Comparison of ENCODE assay signal across 9 cellular contexts in genomic region chr3:76570436-76571057, GRCh38.
DNase-seq lines count a peak whose midpoint lies in the region; ATAC-seq and TF ChIP-seq lines count a peak whose summit lies in the region.
"Had no signal": no experiment of that assay in that cellular context is flagged by ENCODE, and none has a peak within 500 bp of the region (broad histone marks: within the 10 kb centered on the region; RNA-seq: fewer than 3 reads in every experiment).

No MANE protein-coding gene starts in this region.

- H3K36me3 Mint-ChIP-seq in brain (no peaks in the 10 kb centered on the region), mesothelial cell of epicardium (no peaks in the 10 kb centered on the region)

- no peak for ATAC-seq in GM18502 (IDR thresholded peaks at IDR 0.05; ENCODE audit: poor library complexity, unreplicated experiment)
- ATAC-seq in GM21529 (IDR thresholded peaks at IDR 0.05; ENCODE audit: unreplicated experiment): no peak
- ATAC-seq in GM18873 (IDR thresholded peaks at IDR 0.05; ENCODE audit: low FRiP score, unreplicated experiment): no peak
- ATAC-seq in HG02588 (IDR thresholded peaks at IDR 0.05; ENCODE audit: unreplicated experiment): no peak

- no peak overlapping the region for H3K4me3 ChIP-seq in KMS-11 (IDR thresholded peaks at IDR 0.05; ENCODE audit: insufficient read depth, low read depth, low read length)
- H3K4me3 ChIP-seq: upper lobe of left lung had no signal

- H3K9me3 Mint-ChIP-seq in brain (no peaks in the 10 kb centered on the region), mesothelial cell of epicardium (no peaks in the 10 kb centered on the region)

- H3K4me2 ChIP-seq in KMS-11: no peak overlapping the region

- H2AFZ ChIP-seq in KMS-11 (ENCODE audit: low read depth): no peak overlapping the region

- peak; percentile 64 for TF ChIP-seq CTCF in KMS-11 (conservative IDR thresholded peaks at IDR 0.05; ENCODE audit: low read depth, low read length)
- TF ChIP-seq CTCF in brain (conservative IDR thresholded peaks at IDR 0.05): peak; percentile 65 to 79
- peak; percentile 68 for TF ChIP-seq CTCF in mesothelial cell of epicardium (IDR thresholded peaks at IDR 0.05; ENCODE audit: unreplicated experiment)

- peak; percentile 0 for DNase-seq in DMS114 treated with DMSO at 0.1 percent for 48 hours (lab: John Stamatoyannopoulos, UW; ENCODE audit: unreplicated experiment)
- no peak for DNase-seq in mesothelial cell of epicardium (ENCODE audit: low spot score in 2 of 2, unreplicated experiment in 2 of 2)
- DNase-seq: upper lobe of left lung had no signal

- no peaks in the 10 kb centered on the region for H3K27me3 ChIP-seq in KMS-11 (ENCODE audit: insufficient read depth, low read depth)
- H3K27me3 ChIP-seq: upper lobe of left lung had no signal

- no peak overlapping the region for H3K9ac ChIP-seq in KMS-11

- H3K27ac ChIP-seq in KMS-11: no peak overlapping the region
- H3K27ac ChIP-seq: upper lobe of left lung had no signal

- H3K4me1 Mint-ChIP-seq in brain: peaks cover 4% of the 10 kb centered on the region
- peaks cover 9% of the 10 kb centered on the region for H3K4me1 Mint-ChIP-seq in mesothelial cell of epicardium

- H3K79me2 ChIP-seq in KMS-11 (ENCODE audit: insufficient read depth, low read depth): no peaks in the 10 kb centered on the region

- no peaks in the 10 kb centered on the region for H4K20me1 ChIP-seq in KMS-11 (ENCODE audit: insufficient read depth)

- H3K27me3 Mint-ChIP-seq in brain (no peaks in the 10 kb centered on the region), mesothelial cell of epicardium (ENCODE audit: low read depth) (peaks cover 10% of the 10 kb centered on the region)

- H3K36me3 ChIP-seq in KMS-11 (ENCODE audit: insufficient read depth): no peaks in the 10 kb centered on the region
- H3K36me3 ChIP-seq: upper lobe of left lung had no signal

- H3K4me1 ChIP-seq in KMS-11 (ENCODE audit: low read depth, poor library complexity, severe bottlenecking): no peaks in the 10 kb centered on the region

- H3K27ac Mint-ChIP-seq in brain (no peak overlapping the region), mesothelial cell of epicardium (no peak overlapping the region)

- H3K4me3 Mint-ChIP-seq in brain (no peak overlapping the region), mesothelial cell of epicardium (no peak overlapping the region)
